Comparison of ENCODE assay signal across 8 cellular contexts in the genomic region with DNA sequence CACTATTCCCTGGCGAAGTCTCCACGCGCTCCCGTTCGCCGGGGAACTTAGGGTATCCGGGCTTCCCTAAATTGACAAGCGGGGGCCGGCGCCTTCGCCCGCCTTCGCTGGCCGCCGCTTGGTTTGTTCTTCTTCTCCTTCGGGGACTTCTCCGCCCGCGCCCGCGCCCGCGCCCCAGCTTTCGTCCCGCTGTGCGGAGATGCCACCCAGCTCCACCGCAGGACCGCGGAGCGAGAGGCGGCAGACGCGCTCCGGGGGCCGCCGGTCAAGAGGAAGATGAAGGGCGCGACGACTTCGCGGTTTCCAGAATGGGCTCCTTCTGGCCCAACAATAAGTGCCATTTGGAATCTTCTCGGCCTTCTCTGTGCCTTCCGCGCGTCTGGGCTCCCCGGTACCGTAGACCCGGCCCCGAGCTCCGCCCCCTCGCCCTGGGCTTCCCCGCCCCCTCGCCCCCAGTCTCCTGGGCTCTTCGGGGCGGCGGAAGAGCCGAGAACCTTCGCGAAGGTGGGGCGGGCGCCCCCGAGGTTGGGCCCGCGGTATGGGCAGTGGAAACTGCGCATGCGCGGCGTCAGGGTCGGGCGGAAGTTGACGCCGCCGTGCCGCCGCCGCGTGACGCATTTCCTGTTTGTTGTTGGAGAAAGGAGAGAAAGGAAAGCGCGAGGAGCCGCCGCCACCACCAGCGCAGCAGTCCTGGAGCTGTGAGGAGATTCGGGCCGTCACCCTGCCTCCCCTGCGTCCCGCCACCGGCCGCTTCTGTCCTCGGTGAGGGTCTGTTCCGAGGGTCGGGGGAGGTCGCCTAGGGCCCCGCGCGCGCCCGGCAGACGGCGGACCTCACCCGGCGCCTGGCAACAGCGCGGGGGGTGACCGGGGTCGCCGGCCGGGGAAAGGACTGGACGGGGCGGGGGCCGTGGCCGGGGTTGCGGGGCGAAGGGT. TPM values are rescaled to one million over a fixed set of nuclear protein-coding genes. Genes with fewer than 3 reads are reported as not detected.
A peak's percentile ranks its signal among the peaks of the same experiment; 100 is the strongest.
DNase-seq lines count a peak whose midpoint lies in the region; ATAC-seq and TF ChIP-seq lines count a peak whose summit lies in the region.

TSS of gene DNAJB6 (plus strand) at position 622 of the 933 bp plus-strand sequence. CDS start 21,569 bp downstream, outside the sequence.

- H3K4me3 ChIP-seq in mucosa of descending colon = peak within 1 kb of the TSS; percentile 61

- no peaks in the 10 kb centered on the region for H3K9me3 Mint-ChIP-seq in IgD-negative memory B cell

- peaks cover 42 to 52% (median 44%) of the 10 kb centered on the region in 3 donors for H3K4me1 Mint-ChIP-seq in IgD-negative memory B cell

- peaks cover 29% of the 10 kb centered on the region for H3K4me1 ChIP-seq in mucosa of descending colon (ENCODE audit: low read depth)

- peak within 1 kb of the TSS; percentile 92 for H3K27ac ChIP-seq in epithelial cell of prostate

- H3K36me3 ChIP-seq in mucosa of descending colon (ENCODE audit: low read depth) = no peaks in the 10 kb centered on the region

- peak within 1 kb of the TSS; percentile 97 to 99 (median 98) for H3K4me3 Mint-ChIP-seq in IgD-negative memory B cell

- TF ChIP-seq CTCF in mucosa of descending colon (IDR thresholded peaks at IDR 0.05) = no peak

- intact Hi-C loops in mucosa of descending colon (cut with DNase I, micrococcal nuclease) = no loop called here

- DNase-seq in DMS114 treated with DMSO at 0.1 percent for 48 hours (lab: John Stamatoyannopoulos, UW; ENCODE audit: unreplicated experiment) (peak; percentile 75), OCI-M1 (lab: John Stamatoyannopoulos, UW) (peak; percentile 90), activated T-cell treated with anti-CD3 and anti-CD28 coated beads for 48 hours (ENCODE audit: low read depth) (peak; percentile 93), epithelial cell of prostate (ENCODE audit: low read depth, low spot score) (no peak), mucosa of descending colon (peak; percentile 94 to 96 (median 95))
- DNase-seq in stimulated activated CD8-positive, alpha-beta memory T cell treated with anti-CD3 and anti-CD28 coated beads, Interleukin-4, amount 100 ng/mL, for 1 hour (ENCODE audit: low read depth in 2 of 2, low spot score in 1 of 2) = peak; percentile 91

- ATAC-seq in GM21529 (IDR thresholded peaks at IDR 0.05; ENCODE audit: unreplicated experiment) (peak; percentile 62), mucosa of descending colon (peak; percentile 90)

- no peaks in the 10 kb centered on the region for H3K9me3 ChIP-seq in mucosa of descending colon

- peaks cover 5% of the 10 kb centered on the region for H3K27me3 Mint-ChIP-seq in IgD-negative memory B cell

- H3K27ac Mint-ChIP-seq in IgD-negative memory B cell = peak within 1 kb of the TSS; percentile 97 to 99 (median 98)

- no peaks in the 10 kb centered on the region for H3K36me3 Mint-ChIP-seq in IgD-negative memory B cell

RNA-seq across cellular contexts. Expression of gene DNAJB6, which starts in this region (rescaled TPM):
- 106 TPM for polyA plus RNA-seq in IgD-negative memory B cell
- total RNA-seq in mucosa of descending colon = 100 to 1,000 TPM in 1 of 3 donors, 10 to 100 TPM in 2; 71.2 to 165 (median 75.0) TPM
